Comparison of ENCODE assay signal across 11 cellular contexts in the genomic region with DNA sequence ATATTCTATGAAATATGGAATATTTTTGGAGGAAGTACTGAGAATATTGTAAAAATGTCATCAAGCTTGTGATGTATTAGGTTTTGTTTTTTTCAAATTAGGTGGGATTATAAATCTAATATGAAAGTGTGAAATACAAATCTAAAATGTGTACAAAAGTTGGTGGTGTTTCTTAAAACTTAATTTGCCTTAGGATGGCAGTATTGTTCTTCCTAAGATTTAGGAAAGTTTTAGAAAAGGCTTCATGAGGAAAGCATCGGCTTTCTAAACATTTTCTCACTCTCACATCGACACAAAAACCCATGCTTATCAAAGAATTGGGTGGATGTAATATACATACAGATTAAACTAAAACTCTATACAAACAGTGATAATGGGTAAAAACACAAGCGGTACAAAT.
DNase-seq lines count a peak whose midpoint lies in the region; ATAC-seq and TF ChIP-seq lines count a peak whose summit lies in the region.
"Had no signal": no experiment of that assay in that cellular context is flagged by ENCODE, and none has a peak within 500 bp of the region (broad histone marks: within the 10 kb centered on the region; RNA-seq: fewer than 3 reads in every experiment).

No MANE protein-coding gene starts in this region.

- H3K9me3 Mint-ChIP-seq in activated CD4-positive, alpha-beta T cell treated with anti-CD3 and anti-CD28 coated beads, Interleukin-2, amount 10 ng/mL, durations not matched to agents 7 days and 5 days: peaks cover 4% of the 10 kb centered on the region

- H3K4me3 Mint-ChIP-seq in activated CD4-positive, alpha-beta T cell treated with anti-CD3 and anti-CD28 coated beads, Interleukin-2, amount 10 ng/mL, durations not matched to agents 7 days and 5 days: no peak overlapping the region

- no peaks in the 10 kb centered on the region for H3K27me3 ChIP-seq in osteoblast (ENCODE audit: insufficient read depth, low read length)
- no peaks in the 10 kb centered on the region for H3K27me3 ChIP-seq in right lobe of liver
- H3K27me3 ChIP-seq: gastrocnemius medialis, SJCRH30 had no signal

- no peak for ATAC-seq in HG02678 (IDR thresholded peaks at IDR 0.05; ENCODE audit: unreplicated experiment)
- ATAC-seq in right lobe of liver: no peak
- ATAC-seq: activated CD4-positive, CD25-positive, alpha-beta regulatory T cell treated with anti-CD3 and anti-CD28 coated beads, Interleukin-2, amount 50 U/mL, for 24 hours; gastrocnemius medialis had no signal

- TF ChIP-seq POLR2A in right lobe of liver (IDR thresholded peaks at IDR 0.05): no peak

- in situ Hi-C loops in GM13977 (cut with MboI; ENCODE audit: low pct_unique_long_range_greater_than_20kb, low sequenced_read_pairs, unreplicated experiment): no loop called here

- DNase-seq in GM13977 (ENCODE audit: low spot score): no peak
- DNase-seq in NCI-H146 (lab: John Stamatoyannopoulos, UW): peak; percentile 44
- DNase-seq in choroid plexus epithelial cell (ENCODE audit: low read depth): peak; percentile 34
- peak; percentile 51 for DNase-seq in osteoblast (ENCODE audit: insufficient read length, low spot score, missing footprints)
- DNase-seq in activated CD4-positive, alpha-beta T cell treated with anti-CD3 and anti-CD28 coated beads, Interleukin-2, amount 10 ng/mL, durations not matched to agents 7 days and 5 days: no peak
- no peak for DNase-seq in right lobe of liver
- DNase-seq: gastrocnemius medialis, NCI-H2171 had no signal

- intact Hi-C loops in right lobe of liver (cut with DNase I): no loop called here

- H2AFZ ChIP-seq in osteoblast (ENCODE audit: low read length): no peak overlapping the region

- no peaks in the 10 kb centered on the region for H3K36me3 Mint-ChIP-seq in activated CD4-positive, alpha-beta T cell treated with anti-CD3 and anti-CD28 coated beads, Interleukin-2, amount 10 ng/mL, durations not matched to agents 7 days and 5 days (ENCODE audit: low read depth)

- peak; percentile 17 for TF ChIP-seq CTCF in GM13977 (IDR thresholded peaks at IDR 0.05; ENCODE audit: extremely low read depth, insufficient read depth, missing control alignments)
- no peak for TF ChIP-seq CTCF in choroid plexus epithelial cell (conservative IDR thresholded peaks at IDR 0.05; ENCODE audit: low read depth, low read length)
- no peak for TF ChIP-seq CTCF in osteoblast (IDR thresholded peaks at IDR 0.05; ENCODE audit: extremely low read depth, low read depth, low read length)
- TF ChIP-seq CTCF in right lobe of liver (IDR thresholded peaks at IDR 0.05): no peak

- H3K36me3 ChIP-seq in osteoblast (ENCODE audit: insufficient read depth, low read length): no peaks in the 10 kb centered on the region
- no peaks in the 10 kb centered on the region for H3K36me3 ChIP-seq in right lobe of liver
- H3K36me3 ChIP-seq: gastrocnemius medialis, SJCRH30 had no signal

- 28% methylated on average over 3 of the region's 3 CpGs for WGBS in right lobe of liver (ENCODE audit: insufficient coverage, low coverage, low lambda C conversion rate, missing lambda C conversion rate)

- H3K4me2 ChIP-seq in osteoblast (ENCODE audit: insufficient read depth, low read length): no peak overlapping the region

- H3K27ac Mint-ChIP-seq in activated CD4-positive, alpha-beta T cell treated with anti-CD3 and anti-CD28 coated beads, Interleukin-2, amount 10 ng/mL, durations not matched to agents 7 days and 5 days: no peak overlapping the region

- peaks cover 2% of the 10 kb centered on the region for H3K9me3 ChIP-seq in osteoblast (ENCODE audit: low read depth, low read length)
- no peaks in the 10 kb centered on the region for H3K9me3 ChIP-seq in right lobe of liver
- H3K9me3 ChIP-seq: gastrocnemius medialis, SJCRH30 had no signal

- H3K4me1 Mint-ChIP-seq in activated CD4-positive, alpha-beta T cell treated with anti-CD3 and anti-CD28 coated beads, Interleukin-2, amount 10 ng/mL, durations not matched to agents 7 days and 5 days: no peaks in the 10 kb centered on the region

- H4K20me1 ChIP-seq in osteoblast (ENCODE audit: insufficient read depth, low read length): no peaks in the 10 kb centered on the region

- POLR2A ChIA-PET in activated CD4-positive, alpha-beta T cell treated with anti-CD3 and anti-CD28 coated beads, Interleukin-2, amount 10 ng/mL, durations not matched to agents 7 days and 5 days (lab: Charles Lee): no interaction called here

- no peak overlapping the region for H3K4me3 ChIP-seq in choroid plexus epithelial cell (ENCODE audit: low read depth, low read length)
- H3K4me3 ChIP-seq in osteoblast (ENCODE audit: insufficient read depth, low read length): no peak overlapping the region
- no peak overlapping the region for H3K4me3 ChIP-seq in right lobe of liver
- H3K4me3 ChIP-seq: gastrocnemius medialis, SJCRH30 had no signal

- H3K27ac ChIP-seq in osteoblast (ENCODE audit: low read depth, low read length): no peak overlapping the region
- H3K27ac ChIP-seq in right lobe of liver: no peak overlapping the region
- H3K27ac ChIP-seq: gastrocnemius medialis, SJCRH30 had no signal

- H3K4me1 ChIP-seq in osteoblast (ENCODE audit: insufficient read depth, low read length) (no peaks in the 10 kb centered on the region), right lobe of liver (no peaks in the 10 kb centered on the region)
- H3K4me1 ChIP-seq: gastrocnemius medialis had no signal

- CTCF ChIA-PET in activated CD4-positive, alpha-beta T cell treated with anti-CD3 and anti-CD28 coated beads, Interleukin-2, amount 10 ng/mL, durations not matched to agents 7 days and 5 days (lab: Charles Lee): no interaction called here

- no peaks in the 10 kb centered on the region for H3K79me2 ChIP-seq in osteoblast (ENCODE audit: insufficient read depth, low read length)

- H3K27me3 Mint-ChIP-seq in activated CD4-positive, alpha-beta T cell treated with anti-CD3 and anti-CD28 coated beads, Interleukin-2, amount 10 ng/mL, durations not matched to agents 7 days and 5 days: no peaks in the 10 kb centered on the region

Comparison
In these comparisons a context has a peak if more than half of its experiments do, and no peak if none do; other contexts are left out.
1. DNase-seq: peak in NCI-H146 (single experiment), choroid plexus epithelial cell (single experiment) and osteoblast (single experiment); none in GM13977 (single experiment), activated CD4-positive, alpha-beta T cell treated with anti-CD3 and anti-CD28 coated beads, Interleukin-2, amount 10 ng/mL, durations not matched to agents 7 days and 5 days (single experiment) and right lobe of liver (0 of 3).